ENCODE assay signal across 19 cellular contexts in the genomic region with DNA sequence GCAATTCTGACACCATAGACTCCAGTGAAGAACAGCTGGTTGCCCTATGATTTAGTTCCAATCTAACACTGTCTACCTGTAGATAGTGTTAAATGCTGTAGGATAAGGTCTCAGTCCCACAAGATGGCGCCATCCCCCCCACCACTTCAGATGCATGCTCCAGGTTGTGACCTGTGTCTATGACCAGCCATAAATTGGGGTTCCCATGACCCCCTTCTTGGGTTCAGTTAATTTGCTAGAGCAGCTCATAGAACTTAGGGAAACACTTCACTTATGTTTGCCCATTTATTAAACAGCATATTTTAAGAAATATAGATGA. TPM values are rescaled to one million over a fixed set of nuclear protein-coding genes. Genes with fewer than 3 reads are reported as not detected.
DNase-seq lines count a peak whose midpoint lies in the region; ATAC-seq and TF ChIP-seq lines count a peak whose summit lies in the region.
"Had no signal": no experiment of that assay in that cellular context is flagged by ENCODE, and none has a peak within 500 bp of the region (broad histone marks: within the 10 kb centered on the region; RNA-seq: fewer than 3 reads in every experiment).

No MANE protein-coding gene starts in this region.

- peak; percentile 17 for DNase-seq in stimulated activated CD4-positive, alpha-beta T cell treated with anti-CD3 and anti-CD28 coated beads, Interleukin-15, amount 100 ng/mL, for 24 hours
- DNase-seq in stimulated activated CD4-positive, alpha-beta T cell treated with anti-CD3 and anti-CD28 coated beads, Interleukin-12 subunit alpha, Interleukin-12 subunit beta, amount 100 ng/mL, for 4 hours, result no peak
- no peak for DNase-seq in effector memory CD8-positive, alpha-beta T cell
- DNase-seq in upper lobe of right lung (no peak), head of caudate nucleus (no peak), uterus (no peak)
- DNase-seq: activated gamma-delta T cell; AML-193; GOT3; left colon; naive B cell; NCI-H2081 treated with DMSO at 0.1 percent for 48 hours; retina; stimulated activated CD4-positive, alpha-beta T cell treated with anti-CD3 and anti-CD28 coated beads, Interleukin-4, amount 100 ng/mL, for 1 hour had no signal

- no peaks in the 10 kb centered on the region for H3K36me3 ChIP-seq in OCI-LY3 (replicated peaks; ENCODE audit: low read depth, low read length)
- no peaks in the 10 kb centered on the region for H3K36me3 ChIP-seq in upper lobe of right lung
- H3K36me3 ChIP-seq in uterus, result no peaks in the 10 kb centered on the region

- TF ChIP-seq CTCF in OCI-LY3 (IDR thresholded peaks at IDR 0.05; ENCODE audit: low read depth, low read length) (0 out of 2 replicates have a peak, but pooled peaks have one; percentile 11), upper lobe of right lung (IDR thresholded peaks at IDR 0.05) (no peak), uterus (IDR thresholded peaks at IDR 0.05) (no peak)

- no peaks in the 10 kb centered on the region for H3K27me3 Mint-ChIP-seq in effector memory CD8-positive, alpha-beta T cell
- H3K27me3 Mint-ChIP-seq: naive B cell; stimulated activated memory B cell treated with anti-CD40 and anti-IgM and Interleukin-4, amounts not matched to agents 10 μg/mL and 1 μg/mL and 100 μg/mL, for 72 hours had no signal

- H3K4me3 ChIP-seq in OCI-LY3 (ENCODE audit: low read length), result no peak overlapping the region
- no peak overlapping the region for H3K4me3 ChIP-seq in upper lobe of right lung
- no peak overlapping the region for H3K4me3 ChIP-seq in uterus

- H3K79me2 ChIP-seq in OCI-LY3 (ENCODE audit: low read length), result peaks cover 29% of the 10 kb centered on the region

- H3K4me3 Mint-ChIP-seq in effector memory CD8-positive, alpha-beta T cell, result peak overlapping the region; percentile 12 to 77
- H3K4me3 Mint-ChIP-seq: naive B cell; stimulated activated memory B cell treated with anti-CD40 and anti-IgM and Interleukin-4, amounts not matched to agents 10 μg/mL and 1 μg/mL and 100 μg/mL, for 72 hours had no signal

- intact Hi-C loops in upper lobe of right lung (cut with DNase I), result no loop called here
- intact Hi-C loops in head of caudate nucleus (cut with DNase I), result no loop called here
- intact Hi-C loops in uterus (cut with DNase I; ENCODE audit: low total_unique reads), result no loop called here

- peaks cover 24% of the 10 kb centered on the region for H4K20me1 ChIP-seq in OCI-LY3 (ENCODE audit: insufficient read depth, low read length)

- no peak overlapping the region for H3K9ac ChIP-seq in OCI-LY3 (ENCODE audit: low read length)

- H2AFZ ChIP-seq in OCI-LY3 (ENCODE audit: low read depth, low read length), result no peak overlapping the region

- no peaks in the 10 kb centered on the region for H3K9me3 ChIP-seq in OCI-LY3 (ENCODE audit: insufficient read depth, low read length)
- H3K9me3 ChIP-seq in upper lobe of right lung, result no peaks in the 10 kb centered on the region
- H3K9me3 ChIP-seq in uterus, result no peaks in the 10 kb centered on the region

- H3K9me3 Mint-ChIP-seq in effector memory CD8-positive, alpha-beta T cell, result no peaks in the 10 kb centered on the region
- H3K9me3 Mint-ChIP-seq: naive B cell; stimulated activated memory B cell treated with anti-CD40 and anti-IgM and Interleukin-4, amounts not matched to agents 10 μg/mL and 1 μg/mL and 100 μg/mL, for 72 hours had no signal

- H3K36me3 Mint-ChIP-seq in effector memory CD8-positive, alpha-beta T cell (ENCODE audit: insufficient read depth), result peaks cover 6% of the 10 kb centered on the region
- H3K36me3 Mint-ChIP-seq: naive B cell had no signal

- TF ChIP-seq POLR2A in uterus (IDR thresholded peaks at IDR 0.05), result no peak

- H3K27ac Mint-ChIP-seq in effector memory CD8-positive, alpha-beta T cell, result peak overlapping the region; percentile 74 to 90

- peaks cover 45 to 50% of the 10 kb centered on the region in 2 donors for H3K4me1 Mint-ChIP-seq in effector memory CD8-positive, alpha-beta T cell (ENCODE audit: low read depth in 2 of 2)

- H3K27ac ChIP-seq in OCI-LY3 (ENCODE audit: low read length) (no peak overlapping the region), upper lobe of right lung (no peak overlapping the region), uterus (no peak overlapping the region)
- H3K27ac ChIP-seq: epithelial cell of prostate had no signal

- no peak for ATAC-seq in effector memory CD8-positive, alpha-beta T cell (replicated peaks)
- ATAC-seq in upper lobe of right lung (peak; percentile 15), HG03025 (IDR thresholded peaks at IDR 0.05; ENCODE audit: low FRiP score, unreplicated experiment) (no peak)
- ATAC-seq: activated CD4-positive, CD25-positive, alpha-beta regulatory T cell treated with anti-CD3 and anti-CD28 coated beads, Interleukin-2, amount 50 U/mL, for 24 hours; left colon; stimulated activated memory B cell treated with anti-CD40 and anti-IgM and Interleukin-4, amounts not matched to agents 10 μg/mL and 1 μg/mL and 100 μg/mL, for 72 hours had no signal

- H3K27me3 ChIP-seq in OCI-LY3 (ENCODE audit: low read depth, low read length), result no peaks in the 10 kb centered on the region
- no peaks in the 10 kb centered on the region for H3K27me3 ChIP-seq in upper lobe of right lung
- no peaks in the 10 kb centered on the region for H3K27me3 ChIP-seq in uterus

- H3K4me1 ChIP-seq in OCI-LY3 (ENCODE audit: low read length) (no peaks in the 10 kb centered on the region), upper lobe of right lung (peaks cover 44% of the 10 kb centered on the region), uterus (peaks cover 0 to 8% of the 10 kb centered on the region in 2 donors)

- no peak overlapping the region for H3K4me2 ChIP-seq in OCI-LY3 (ENCODE audit: low read length)

RNA-seq across cellular contexts. Expression of a gene that starts 13.1 kb away (rescaled TPM):
- total RNA-seq in upper lobe of right lung, result 74.4 TPM
- total RNA-seq in uterus, result 100 to 1,000 TPM in 1 of 4 donors, 10 to 100 TPM in 3; 40.5 to 112 (median 54.0) TPM
